ENCODE assay signal across 12 cellular contexts in genomic region chr2:9692392-9693137, GRCh38.
DNase-seq lines count a peak whose midpoint lies in the region; ATAC-seq and TF ChIP-seq lines count a peak whose summit lies in the region.
"Had no signal": no experiment of that assay in that cellular context is flagged by ENCODE, and none has a peak within 500 bp of the region (broad histone marks: within the 10 kb centered on the region; RNA-seq: fewer than 3 reads in every experiment).

No MANE protein-coding gene starts in this region.

- peak overlapping the region; percentile 85 for H2AFZ ChIP-seq in GM23248
- H2AFZ ChIP-seq in OCI-LY3 (ENCODE audit: low read depth, low read length) = no peak overlapping the region

- peaks cover 20% of the 10 kb centered on the region for H3F3A ChIP-seq in GM23248 (ENCODE audit: insufficient read depth)

- H3K9ac ChIP-seq in GM23248 (peak overlapping the region; percentile 82), OCI-LY3 (ENCODE audit: low read length) (no peak overlapping the region), skeletal muscle tissue (ENCODE audit: low read depth in 1 of 3, low read length in 3 of 3) (peak overlapping the region; percentile 76 to 86 (median 76))

- H3K4me2 ChIP-seq in GM23248 (ENCODE audit: unreplicated experiment) (peak overlapping the region; percentile 87), OCI-LY3 (ENCODE audit: low read length) (peak overlapping the region; percentile 25)

- H3K79me2 ChIP-seq in GM23248 (ENCODE audit: insufficient read depth) (no peaks in the 10 kb centered on the region), OCI-LY3 (ENCODE audit: low read length) (no peaks in the 10 kb centered on the region)

- no peaks in the 10 kb centered on the region for H3K27me3 Mint-ChIP-seq in Caco-2 (ENCODE audit: insufficient read depth, unreplicated experiment)
- H3K27me3 Mint-ChIP-seq: brain had no signal

- ATAC-seq in GM19035 (IDR thresholded peaks at IDR 0.05; ENCODE audit: unreplicated experiment) = no peak

- H3K4me1 Mint-ChIP-seq in Caco-2 (ENCODE audit: low read depth, unreplicated experiment) = peaks cover 11% of the 10 kb centered on the region

- intact Hi-C loops in Caco-2 (cut with micrococcal nuclease; ENCODE audit: unreplicated experiment) = no loop called here

- no peak overlapping the region for H3K27ac Mint-ChIP-seq in Caco-2 (ENCODE audit: unreplicated experiment)

- 7 to 10% methylated on average over 21 of the region's 21 CpGs for WGBS in GM23248 (ENCODE audit: low coverage in 1 of 2, low lambda C conversion rate in 2 of 2, missing lambda C conversion rate in 2 of 2), 2 experiments

- no peaks in the 10 kb centered on the region for H3K9me3 Mint-ChIP-seq in Caco-2 (ENCODE audit: unreplicated experiment)

- H3K36me3 Mint-ChIP-seq in Caco-2 (ENCODE audit: insufficient read depth, unreplicated experiment) = no peaks in the 10 kb centered on the region
- H3K36me3 Mint-ChIP-seq: brain had no signal

- no peak overlapping the region for H3K4me3 Mint-ChIP-seq in Caco-2 (ENCODE audit: unreplicated experiment)
- H3K4me3 Mint-ChIP-seq: brain had no signal

- H3K4me3 ChIP-seq in GM23248 = peak overlapping the region; percentile 58
- no peak overlapping the region for H3K4me3 ChIP-seq in OCI-LY3 (ENCODE audit: low read length)
- peak overlapping the region; percentile 56 to 72 (median 60) for H3K4me3 ChIP-seq in skeletal muscle tissue (ENCODE audit: low read length in 3 of 3)
- H3K4me3 ChIP-seq in Caco-2 (ENCODE audit: low read depth, low read length) = no peak overlapping the region
- H3K4me3 ChIP-seq: pancreas had no signal

- CTCF ChIA-PET in Caco-2 (lab: Charles Lee) = no interaction called here

- H3K4me1 ChIP-seq in GM23248 (ENCODE audit: insufficient read depth) = peaks cover 18% of the 10 kb centered on the region
- H3K4me1 ChIP-seq in OCI-LY3 (ENCODE audit: low read length) = no peaks in the 10 kb centered on the region
- peaks cover 18 to 25% (median 22%) of the 10 kb centered on the region in 3 donors for H3K4me1 ChIP-seq in skeletal muscle tissue (ENCODE audit: control insufficient read depth in 3 of 3, insufficient read depth in 3 of 3, low read length in 3 of 3)
- peaks cover 21% of the 10 kb centered on the region for H3K4me1 ChIP-seq in Caco-2
- H3K4me1 ChIP-seq: pancreas had no signal

- H3K27ac ChIP-seq in GM23248 (peak overlapping the region; percentile 92), OCI-LY3 (ENCODE audit: low read length) (no peak overlapping the region), skeletal muscle tissue (ENCODE audit: low read depth, low read length) (peak overlapping the region; percentile 98)
- H3K27ac ChIP-seq: pancreas had no signal

- no peak for TF ChIP-seq CTCF in OCI-LY3 (IDR thresholded peaks at IDR 0.05; ENCODE audit: low read depth, low read length)
- TF ChIP-seq CTCF in Caco-2 (IDR thresholded peaks at IDR 0.05; ENCODE audit: insufficient read depth in 1 of 2, low read depth in 1 of 2, low read length in 1 of 2, severe bottlenecking in 1 of 2, unreplicated experiment in 1 of 2) = no peak

- H3K36me3 ChIP-seq in GM23248 (ENCODE audit: low read depth) (no peaks in the 10 kb centered on the region), OCI-LY3 (replicated peaks; ENCODE audit: low read depth, low read length) (no peaks in the 10 kb centered on the region), skeletal muscle tissue (ENCODE audit: control insufficient read depth in 3 of 3, insufficient read depth in 3 of 3, low read length in 3 of 3) (no peaks in the 10 kb centered on the region), Caco-2 (ENCODE audit: control insufficient read depth, insufficient read depth, low read length) (no peaks in the 10 kb centered on the region)
- H3K36me3 ChIP-seq: pancreas had no signal

- no peaks in the 10 kb centered on the region for H3K9me2 ChIP-seq in GM23248 (ENCODE audit: insufficient read depth)

- BruUV-seq in Caco-2 (replicated peaks; lab: Mats Ljungman, UMichigan) = no TSS peak

- H3K27me3 ChIP-seq in GM23248 (replicated peaks; ENCODE audit: insufficient read depth) (no peaks in the 10 kb centered on the region), OCI-LY3 (ENCODE audit: low read depth, low read length) (no peaks in the 10 kb centered on the region; the same call in 1 of the 2 replicates), skeletal muscle tissue (ENCODE audit: control insufficient read depth in 3 of 3, insufficient read depth in 3 of 3, low read length in 3 of 3) (no peaks in the 10 kb centered on the region), Caco-2 (replicated peaks; ENCODE audit: control insufficient read depth, insufficient read depth, low read length) (no peaks in the 10 kb centered on the region)
- H3K27me3 ChIP-seq: pancreas had no signal

- POLR2A ChIA-PET in Caco-2 (lab: Charles Lee) = interaction anchor here (0.8 kb wide), 1 partner anchor 62 kb away, joined by 3 read pairs; the partner anchor contains the start of gene YWHAQ

- H3K9me3 ChIP-seq in GM23248 (ENCODE audit: low read depth) (no peaks in the 10 kb centered on the region), OCI-LY3 (ENCODE audit: insufficient read depth, low read length) (no peaks in the 10 kb centered on the region), skeletal muscle tissue (ENCODE audit: control insufficient read depth in 3 of 3, low read length in 3 of 3) (no peaks in the 10 kb centered on the region), Caco-2 (no peaks in the 10 kb centered on the region)
- H3K9me3 ChIP-seq: pancreas had no signal

- in situ Hi-C loops in GM23248 (cut with MboI) = no loop called here

- H4K20me1 ChIP-seq in GM23248 (ENCODE audit: insufficient read depth) (no peaks in the 10 kb centered on the region), OCI-LY3 (ENCODE audit: insufficient read depth, low read length) (no peaks in the 10 kb centered on the region)

- DNase-seq in GM23248 = peak; percentile 94
- DNase-seq in fibroblast of gingiva (ENCODE audit: low read depth) = peak; percentile 33
- no peak for DNase-seq in NCI-H446 treated with DMSO at 0.1 percent for 48 hours (lab: John Stamatoyannopoulos, UW)
- no peak for DNase-seq in NCI-H1694 (lab: John Stamatoyannopoulos, UW)
- no peak for DNase-seq in Caco-2
- DNase-seq: activated CD4-positive, alpha-beta T cell treated with anti-CD3 and anti-CD28 coated beads for 4 hours; head of caudate nucleus; pancreas had no signal

Comparison
In these comparisons a context has a peak if more than half of its experiments do, and no peak if none do; other contexts are left out.
1. DNase-seq: peak in GM23248 (single experiment) and fibroblast of gingiva (single experiment); none in NCI-H446 treated with DMSO at 0.1 percent for 48 hours (single experiment), NCI-H1694 (single experiment) and Caco-2 (0 of 2).
2. H3K4me3 ChIP-seq: peak in GM23248 (single experiment) and skeletal muscle tissue (3 of 3); none in OCI-LY3 (single experiment) and Caco-2 (single experiment).